In genomic region chr18:12254137-12254819, GRCh38 we compare ENCODE assay signal across 9 cellular contexts. TPM values are rescaled to one million over a fixed set of nuclear protein-coding genes. Genes with fewer than 3 reads are reported as not detected.
DNase-seq lines count a peak whose midpoint lies in the region; ATAC-seq and TF ChIP-seq lines count a peak whose summit lies in the region.
"Had no signal": no experiment of that assay in that cellular context is flagged by ENCODE, and none has a peak within 500 bp of the region (broad histone marks: within the 10 kb centered on the region; RNA-seq: fewer than 3 reads in every experiment).

Gene CIDEA (plus strand): TSS chr18:12254361. CDS start chr18:12254384, 23 bp downstream.

- H3K4me3 Mint-ChIP-seq in progenitor cell of endocrine pancreas (ENCODE audit: low read depth): peak within 1 kb of the TSS; percentile 61
- H3K4me3 Mint-ChIP-seq: activated T-helper 1 cell treated with anti-CD3 and anti-CD28 coated beads, Interleukin-12 subunit alpha, Interleukin-12 subunit beta, Interleukin-2, Interleukin-4 antibody, amounts not matched to agents 30 ng/mL and 10 ng/mL and 1 ng/mL, durations not matched to agents 14 hours and 24 hours and 36 hours had no signal

- no peak within 1 kb of the TSS for H3K27ac Mint-ChIP-seq in progenitor cell of endocrine pancreas
- H3K27ac Mint-ChIP-seq: activated T-helper 1 cell treated with anti-CD3 and anti-CD28 coated beads, Interleukin-12 subunit alpha, Interleukin-12 subunit beta, Interleukin-2, Interleukin-4 antibody, amounts not matched to agents 30 ng/mL and 10 ng/mL and 1 ng/mL, durations not matched to agents 14 hours and 24 hours and 36 hours had no signal

- H3K27me3 Mint-ChIP-seq in progenitor cell of endocrine pancreas: peaks cover 88% of the 10 kb centered on the region

- no peak for TF ChIP-seq CTCF in WI38 (IDR thresholded peaks at IDR 0.05; ENCODE audit: low read depth, low read length)
- no peak for TF ChIP-seq CTCF in progenitor cell of endocrine pancreas (IDR thresholded peaks at IDR 0.05; ENCODE audit: unreplicated experiment)
- TF ChIP-seq CTCF in Peyer's patch (IDR thresholded peaks at IDR 0.05): no peak

- H3K4me3 ChIP-seq in WI38 (ENCODE audit: low read depth, low read length) (peak within 1 kb of the TSS; percentile 9; the same call in 1 of the 2 replicates), Peyer's patch (peak within 1 kb of the TSS in 1 of 4 donors; percentile 38)

- H3K36me3 Mint-ChIP-seq in progenitor cell of endocrine pancreas (ENCODE audit: insufficient read depth): no peaks in the 10 kb centered on the region

- ATAC-seq in left ventricle myocardium superior (peak; percentile 79), HG02571 (IDR thresholded peaks at IDR 0.05; ENCODE audit: unreplicated experiment) (no peak), HG02884 (IDR thresholded peaks at IDR 0.05; ENCODE audit: unreplicated experiment) (no peak)

- peak; percentile 27 for DNase-seq in EH (ENCODE audit: low read depth)
- peak; percentile 62 for DNase-seq in left ventricle myocardium superior
- peak; percentile 34 for DNase-seq in progenitor cell of endocrine pancreas (ENCODE audit: low spot score, unreplicated experiment)
- DNase-seq in activated CD8-positive, alpha-beta memory T cell treated with anti-CD3 and anti-CD28 coated beads, Interleukin-2, amount 50 U/mL, for 48 hours: no peak
- no peak for DNase-seq in Peyer's patch

- no peaks in the 10 kb centered on the region for H3K36me3 ChIP-seq in Peyer's patch

- intact Hi-C loops in left ventricle myocardium superior (cut with micrococcal nuclease): no loop called here

- H3K4me1 ChIP-seq in Peyer's patch: peaks cover 0 to 16% (median 0%) of the 10 kb centered on the region in 4 donors

- TF ChIP-seq POLR2A in Peyer's patch (IDR thresholded peaks at IDR 0.05): no peak

- peaks cover 4% of the 10 kb centered on the region for H3K4me1 Mint-ChIP-seq in progenitor cell of endocrine pancreas (ENCODE audit: low read depth)

- no peaks in the 10 kb centered on the region for H3K9me3 ChIP-seq in Peyer's patch

- H3K9me3 Mint-ChIP-seq in progenitor cell of endocrine pancreas (ENCODE audit: low read depth): no peaks in the 10 kb centered on the region
- H3K9me3 Mint-ChIP-seq: activated T-helper 1 cell treated with anti-CD3 and anti-CD28 coated beads, Interleukin-12 subunit alpha, Interleukin-12 subunit beta, Interleukin-2, Interleukin-4 antibody, amounts not matched to agents 30 ng/mL and 10 ng/mL and 1 ng/mL, durations not matched to agents 14 hours and 24 hours and 36 hours had no signal

- no peaks in the 10 kb centered on the region for H3K27me3 ChIP-seq in Peyer's patch

- H3K27ac ChIP-seq in Peyer's patch: no peak within 1 kb of the TSS

RNA-seq across cellular contexts. Expression of gene CIDEA, which starts in this region (rescaled TPM):
- total RNA-seq in left ventricle myocardium superior (0.52 TPM), progenitor cell of endocrine pancreas (not detected in 2 replicates), Peyer's patch (not detected)
- total RNA-seq: activated T-helper 1 cell treated with anti-CD3 and anti-CD28 coated beads, Interleukin-12 subunit alpha, Interleukin-12 subunit beta, Interleukin-2, Interleukin-4 antibody, amounts not matched to agents 30 ng/mL and 10 ng/mL and 1 ng/mL, durations not matched to agents 14 hours and 24 hours and 36 hours had no signal

Comparison
In these comparisons a context has a peak if more than half of its experiments do, and no peak if none do; other contexts are left out.
1. Peak in DNase-seq and ATAC-seq in left ventricle myocardium superior; RNA of the gene not detected or under 1 TPM.
2. Peak in DNase-seq in progenitor cell of endocrine pancreas; RNA of the gene not detected or under 1 TPM.